Comparison of ENCODE assay signal across 8 cellular contexts in genomic region chr1:87826639-87827345, GRCh38.
DNase-seq lines count a peak whose midpoint lies in the region; ATAC-seq and TF ChIP-seq lines count a peak whose summit lies in the region.

No MANE protein-coding gene starts in this region.

- 28 to 39% (median 36%) methylated on average over 7 of the region's 7 CpGs for WGBS in spleen, 5 donors
- 89 to 100% methylated on average over 1 to 7 of the region's 7 CpGs for WGBS in endodermal cell (ENCODE audit: insufficient coverage in 1 of 2, insufficient read length in 1 of 2), 2 experiments

- peak overlapping the region in 6 of 8 donors; percentile 26 to 67 (median 59) for H3K27ac ChIP-seq in spleen
- H3K27ac ChIP-seq in endodermal cell (ENCODE audit: low read depth, low read length), result no peak overlapping the region
- no peak overlapping the region for H3K27ac ChIP-seq in CD8-positive, alpha-beta memory T cell (ENCODE audit: low read depth, low read length)

- peak; percentile 51 for DNase-seq in OCI-M2 (lab: John Stamatoyannopoulos, UW; ENCODE audit: unreplicated experiment)
- DNase-seq in fibroblast of villous mesenchyme (ENCODE audit: low read depth), result peak; percentile 88
- no peak for DNase-seq in spleen
- no peak for DNase-seq in endodermal cell
- DNase-seq in stimulated activated CD4-positive, alpha-beta T cell treated with anti-CD3 and anti-CD28 coated beads, Interleukin-15, amount 100 ng/mL, for 24 hours, result no peak
- no peak for DNase-seq in CD8-positive, alpha-beta memory T cell

- no peak for TF ChIP-seq POLR2A in spleen (IDR thresholded peaks at IDR 0.05)

- H3K27me3 Mint-ChIP-seq in endodermal cell (ENCODE audit: insufficient read depth), result no peaks in the 10 kb centered on the region
- H3K27me3 Mint-ChIP-seq in CD8-positive, alpha-beta memory T cell, result peaks cover 3 to 19% of the 10 kb centered on the region in 2 donors

- peaks cover 5% of the 10 kb centered on the region for H3K4me1 Mint-ChIP-seq in endodermal cell
- no peaks in the 10 kb centered on the region for H3K4me1 Mint-ChIP-seq in CD8-positive, alpha-beta memory T cell

- intact Hi-C loops in spleen (cut with DNase I; ENCODE audit: low total_unique reads), result no loop called here

- H3K36me3 Mint-ChIP-seq in endodermal cell (ENCODE audit: low read depth), result no peaks in the 10 kb centered on the region
- no peaks in the 10 kb centered on the region for H3K36me3 Mint-ChIP-seq in CD8-positive, alpha-beta memory T cell

- H3K4me3 ChIP-seq in fibroblast of villous mesenchyme (ENCODE audit: low read depth, low read length), result peak overlapping the region; percentile 8
- H3K4me3 ChIP-seq in spleen, result peak overlapping the region in 2 of 8 donors; percentile 8 to 46
- no peak overlapping the region for H3K4me3 ChIP-seq in endodermal cell (ENCODE audit: low read length)
- H3K4me3 ChIP-seq in CD8-positive, alpha-beta memory T cell (ENCODE audit: low read length), result no peak overlapping the region

- no peak overlapping the region for H3K4me3 Mint-ChIP-seq in endodermal cell
- H3K4me3 Mint-ChIP-seq in CD8-positive, alpha-beta memory T cell, result no peak overlapping the region

- H3K4me1 ChIP-seq in spleen (peaks cover 0 to 27% (median 11%) of the 10 kb centered on the region in 6 donors), endodermal cell (ENCODE audit: control insufficient read depth, insufficient read depth, low read length) (no peaks in the 10 kb centered on the region)
- no peaks in the 10 kb centered on the region for H3K4me1 ChIP-seq in CD8-positive, alpha-beta memory T cell (ENCODE audit: insufficient read depth, low read length)

- no peaks in the 10 kb centered on the region for H3K9me3 Mint-ChIP-seq in endodermal cell
- H3K9me3 Mint-ChIP-seq in CD8-positive, alpha-beta memory T cell, result no peaks in the 10 kb centered on the region

- no peak overlapping the region for H3K9ac ChIP-seq in endodermal cell (ENCODE audit: extremely low read depth, low read length, poor library complexity, severe bottlenecking)

- H3K36me3 ChIP-seq in spleen (no peaks in the 10 kb centered on the region), endodermal cell (ENCODE audit: control insufficient read depth, insufficient read depth, low read length) (no peaks in the 10 kb centered on the region)
- no peaks in the 10 kb centered on the region for H3K36me3 ChIP-seq in CD8-positive, alpha-beta memory T cell (ENCODE audit: insufficient read depth, low read length)

- H3K9me3 ChIP-seq in spleen (no peaks in the 10 kb centered on the region), endodermal cell (ENCODE audit: control insufficient read depth, low read length) (no peaks in the 10 kb centered on the region)
- H3K9me3 ChIP-seq in CD8-positive, alpha-beta memory T cell (ENCODE audit: low read length), result no peaks in the 10 kb centered on the region

- CTCF ChIA-PET in CD8-positive, alpha-beta memory T cell (lab: Charles Lee), result no interaction called here

- POLR2A ChIA-PET in CD8-positive, alpha-beta memory T cell (lab: Charles Lee), result no interaction called here

- ATAC-seq in GM19035 (IDR thresholded peaks at IDR 0.05; ENCODE audit: unreplicated experiment) (peak; percentile 92), HG02973 (IDR thresholded peaks at IDR 0.05; ENCODE audit: unreplicated experiment) (peak; percentile 93)

- no peak overlapping the region for H3K27ac Mint-ChIP-seq in endodermal cell
- no peak overlapping the region for H3K27ac Mint-ChIP-seq in CD8-positive, alpha-beta memory T cell

- TF ChIP-seq CTCF in fibroblast of villous mesenchyme (IDR thresholded peaks at IDR 0.05; ENCODE audit: insufficient read depth, low read depth, low read length) (no peak), spleen (IDR thresholded peaks at IDR 0.05 in 8 of 11, conservative IDR thresholded peaks at IDR 0.05 in 3 of 11) (no peak), endodermal cell (conservative IDR thresholded peaks at IDR 0.05) (no peak)

- H3K27me3 ChIP-seq in spleen (replicated peaks in 1 of 7) (no peaks in the 10 kb centered on the region), endodermal cell (ENCODE audit: control insufficient read depth, insufficient read depth, low read length, poor library complexity, severe bottlenecking) (no peaks in the 10 kb centered on the region)
- no peaks in the 10 kb centered on the region for H3K27me3 ChIP-seq in CD8-positive, alpha-beta memory T cell (ENCODE audit: insufficient read depth, low read length, poor library complexity, severe bottlenecking)

Comparison
In these comparisons a context has a peak if more than half of its experiments do, and no peak if none do; other contexts are left out.
1. DNase-seq: peak in OCI-M2 (single experiment) and fibroblast of villous mesenchyme (single experiment); none in spleen (single experiment), endodermal cell (single experiment), stimulated activated CD4-positive, alpha-beta T cell treated with anti-CD3 and anti-CD28 coated beads, Interleukin-15, amount 100 ng/mL, for 24 hours (single experiment) and CD8-positive, alpha-beta memory T cell (0 of 5).
2. H3K27ac ChIP-seq: peak in spleen (6 of 8); none in endodermal cell (single experiment) and CD8-positive, alpha-beta memory T cell (single experiment).